Comparison of ENCODE assay signal across 8 cellular contexts in genomic region chr5:151448038-151448985, GRCh38. TPM values are rescaled to one million over a fixed set of nuclear protein-coding genes. Genes with fewer than 3 reads are reported as not detected.
DNase-seq lines count a peak whose midpoint lies in the region; ATAC-seq and TF ChIP-seq lines count a peak whose summit lies in the region.

No MANE protein-coding gene starts in this region.

- peaks cover 7% of the 10 kb centered on the region for H3K27me3 Mint-ChIP-seq in activated CD4-positive, alpha-beta memory T cell treated with anti-CD3 and anti-CD28 coated beads for 36 hours
- peaks cover 6% of the 10 kb centered on the region for H3K27me3 Mint-ChIP-seq in neural crest cell (ENCODE audit: low read depth)

- no peaks in the 10 kb centered on the region for H3K9me3 Mint-ChIP-seq in activated CD4-positive, alpha-beta memory T cell treated with anti-CD3 and anti-CD28 coated beads for 36 hours
- no peaks in the 10 kb centered on the region for H3K9me3 Mint-ChIP-seq in neural crest cell

- peak overlapping the region; percentile 95 for H3K4me3 ChIP-seq in fibroblast of mammary gland (ENCODE audit: control insufficient read depth, low read depth, low read length)

- peak overlapping the region; percentile 50 for H3K27ac Mint-ChIP-seq in activated CD4-positive, alpha-beta memory T cell treated with anti-CD3 and anti-CD28 coated beads for 36 hours
- H3K27ac Mint-ChIP-seq in neural crest cell (ENCODE audit: unreplicated experiment), result peak overlapping the region; percentile 98

- peak; percentile 27 for ATAC-seq in GM21447 (IDR thresholded peaks at IDR 0.05; ENCODE audit: unreplicated experiment)
- no peak for ATAC-seq in GM21367 (IDR thresholded peaks at IDR 0.05; ENCODE audit: unreplicated experiment)

- H3K4me3 Mint-ChIP-seq in activated CD4-positive, alpha-beta memory T cell treated with anti-CD3 and anti-CD28 coated beads for 36 hours, result peak overlapping the region; percentile 89
- peak overlapping the region; percentile 94 for H3K4me3 Mint-ChIP-seq in neural crest cell

- DNase-seq in COLO668 (lab: John Stamatoyannopoulos, UW; ENCODE audit: unreplicated experiment) (peak; percentile 23), NCI-H1105 (lab: John Stamatoyannopoulos, UW) (peak; percentile 15), fibroblast of mammary gland (ENCODE audit: low read depth) (peak; percentile 8), neural crest cell (ENCODE audit: low read depth, low spot score) (peak; percentile 4), DMS153 (lab: John Stamatoyannopoulos, UW) (no peak)
- peak; percentile 31 for DNase-seq in activated CD4-positive, alpha-beta memory T cell treated with anti-CD3 and anti-CD28 coated beads for 36 hours

- intact Hi-C loops in activated CD4-positive, alpha-beta memory T cell treated with anti-CD3 and anti-CD28 coated beads for 36 hours (cut with micrococcal nuclease), result loop anchor here (5.0 kb wide), 1 partner anchor 299 kb away; no protein-coding TSS in a partner anchor

- peaks cover 22% of the 10 kb centered on the region for H3K4me1 Mint-ChIP-seq in activated CD4-positive, alpha-beta memory T cell treated with anti-CD3 and anti-CD28 coated beads for 36 hours (ENCODE audit: low read depth)
- peaks cover 21% of the 10 kb centered on the region for H3K4me1 Mint-ChIP-seq in neural crest cell

- CTCF ChIA-PET in activated CD4-positive, alpha-beta memory T cell treated with anti-CD3 and anti-CD28 coated beads for 36 hours (lab: Charles Lee), result interaction anchor here (0.7 to 8.9 kb wide), 20 partner anchors 8 to 692 kb away, joined by 3 to 116 read pairs (median 5); partner anchors contain the start of gene G3BP1

- peak; percentile 20 for TF ChIP-seq CTCF in fibroblast of mammary gland (conservative IDR thresholded peaks at IDR 0.05; ENCODE audit: control insufficient read depth, insufficient read depth, low read depth, low read length)
- TF ChIP-seq CTCF in neural crest cell (conservative IDR thresholded peaks at IDR 0.05), result no peak

- POLR2A ChIA-PET in activated CD4-positive, alpha-beta memory T cell treated with anti-CD3 and anti-CD28 coated beads for 36 hours (lab: Charles Lee), result interaction anchor here (1.2 to 1.5 kb wide), 2 partner anchors 204 to 602 kb away, joined by 3 to 6 read pairs; partner anchors contain the start of gene IRGM

- H3K36me3 Mint-ChIP-seq in activated CD4-positive, alpha-beta memory T cell treated with anti-CD3 and anti-CD28 coated beads for 36 hours, result no peaks in the 10 kb centered on the region
- H3K36me3 Mint-ChIP-seq in neural crest cell (ENCODE audit: low read depth), result no peaks in the 10 kb centered on the region

RNA-seq across cellular contexts. Expression of gene SLC36A1, which starts 0.9 kb away (rescaled TPM):
- total RNA-seq in activated CD4-positive, alpha-beta memory T cell treated with anti-CD3 and anti-CD28 coated beads for 36 hours, result 1 to 10 TPM; 3.8 to 3.9 TPM
- 19.3 and 21.7 TPM in 2 replicates for total RNA-seq in neural crest cell
